8 cellular contexts compared by ENCODE assay signal in genomic region chr3:41202834-41203345, GRCh38. TPM values are rescaled to one million over a fixed set of nuclear protein-coding genes. Genes with fewer than 3 reads are reported as not detected.
DNase-seq lines count a peak whose midpoint lies in the region; ATAC-seq and TF ChIP-seq lines count a peak whose summit lies in the region.

No MANE protein-coding gene starts in this region.

- TF ChIP-seq CTCF in testis (IDR thresholded peaks at IDR 0.05) = peak in 1 of 3 experiments; percentile 17

- TF ChIP-seq POLR2A in testis (IDR thresholded peaks at IDR 0.05) = no peak

- intact Hi-C loops in testis (cut with DNase I; ENCODE audit: low total_unique reads) = no loop called here

- peaks cover 49% of the 10 kb centered on the region for H3K4me1 ChIP-seq in Karpas-422 (ENCODE audit: low read length)
- peaks cover 42% of the 10 kb centered on the region for H3K4me1 ChIP-seq in iPS-15b (ENCODE audit: control insufficient read depth, insufficient read depth, low read length)
- peaks cover 45% of the 10 kb centered on the region for H3K4me1 ChIP-seq in testis

- no peaks in the 10 kb centered on the region for H3K9me2 ChIP-seq in Karpas-422 (replicated peaks; ENCODE audit: insufficient read depth, low read length)

- peak overlapping the region; percentile 76 for H3K27ac Mint-ChIP-seq in activated T-cell treated with anti-CD3 and anti-CD28 coated beads, Interleukin-2, amount 50 U/mL, for 72 hours
- H3K27ac Mint-ChIP-seq in activated naive CD8-positive, alpha-beta T cell = no peak overlapping the region

- no peaks in the 10 kb centered on the region for H3K9me3 Mint-ChIP-seq in activated T-cell treated with anti-CD3 and anti-CD28 coated beads, Interleukin-2, amount 50 U/mL, for 72 hours
- H3K9me3 Mint-ChIP-seq in activated naive CD8-positive, alpha-beta T cell (ENCODE audit: low read depth) = no peaks in the 10 kb centered on the region

- ATAC-seq in activated T-cell treated with anti-CD3 and anti-CD28 coated beads, Interleukin-2, amount 50 U/mL, for 72 hours (replicated peaks in 1 of 2) = no peak
- ATAC-seq in GM21528 (IDR thresholded peaks at IDR 0.05; ENCODE audit: low FRiP score, unreplicated experiment) = no peak

- H3K4me2 ChIP-seq in Karpas-422 (ENCODE audit: low read depth, low read length, poor library complexity, severe bottlenecking) = peak overlapping the region; percentile 81

- H3K27me3 ChIP-seq in Karpas-422 (ENCODE audit: low read length) (no peaks in the 10 kb centered on the region), iPS-15b (ENCODE audit: control insufficient read depth, insufficient read depth, low read length) (peaks cover 1% of the 10 kb centered on the region), testis (no peaks in the 10 kb centered on the region)

- peaks cover 84% of the 10 kb centered on the region for H3K79me2 ChIP-seq in Karpas-422 (ENCODE audit: low read length)

- H3K27ac ChIP-seq in Karpas-422 (ENCODE audit: low read length) (no peak overlapping the region), testis (no peak overlapping the region)

- peaks cover 72% of the 10 kb centered on the region for H3K4me1 Mint-ChIP-seq in activated T-cell treated with anti-CD3 and anti-CD28 coated beads, Interleukin-2, amount 50 U/mL, for 72 hours (ENCODE audit: low read depth)
- H3K4me1 Mint-ChIP-seq in activated naive CD8-positive, alpha-beta T cell (ENCODE audit: low read depth) = peaks cover 73% of the 10 kb centered on the region

- H3K4me3 Mint-ChIP-seq in activated T-cell treated with anti-CD3 and anti-CD28 coated beads, Interleukin-2, amount 50 U/mL, for 72 hours = peak overlapping the region; percentile 85 to 90
- H3K4me3 Mint-ChIP-seq in activated naive CD8-positive, alpha-beta T cell = peak overlapping the region; percentile 99

- peaks cover 78% of the 10 kb centered on the region for H4K20me1 ChIP-seq in Karpas-422 (ENCODE audit: insufficient read depth, low read depth, low read length)

- H3K9ac ChIP-seq in Karpas-422 (ENCODE audit: low read length) (no peak overlapping the region), iPS-15b (ENCODE audit: low read depth, low read length) (no peak overlapping the region)

- no peaks in the 10 kb centered on the region for H3K27me3 Mint-ChIP-seq in activated T-cell treated with anti-CD3 and anti-CD28 coated beads, Interleukin-2, amount 50 U/mL, for 72 hours (ENCODE audit: low read depth)
- H3K27me3 Mint-ChIP-seq in activated naive CD8-positive, alpha-beta T cell = no peaks in the 10 kb centered on the region

- H2AFZ ChIP-seq in Karpas-422 (ENCODE audit: low read length) = no peak overlapping the region

- DNase-seq in activated T-cell treated with anti-CD3 and anti-CD28 coated beads, Interleukin-2, amount 50 U/mL, for 72 hours = no peak
- no peak for DNase-seq in activated T-cell treated with anti-CD3 and anti-CD28 coated beads, Interleukin-2, amount 50 U/mL, for 1 hour
- no peak for DNase-seq in Karpas-422
- DNase-seq in testis = peak; percentile 36
- DNase-seq in activated naive CD4-positive, alpha-beta T cell treated with anti-CD3 and anti-CD28 coated beads, Interleukin-2, amount 50 U/mL, for 16 hours = no peak

- H3K36me3 Mint-ChIP-seq in activated T-cell treated with anti-CD3 and anti-CD28 coated beads, Interleukin-2, amount 50 U/mL, for 72 hours (ENCODE audit: insufficient read depth in 2 of 2) = peaks cover 8% of the 10 kb centered on the region in 2 donors
- no peaks in the 10 kb centered on the region for H3K36me3 Mint-ChIP-seq in activated naive CD8-positive, alpha-beta T cell

- H3K36me3 ChIP-seq in Karpas-422 (ENCODE audit: insufficient read depth, low read length) (no peaks in the 10 kb centered on the region; the same call in 1 of the 2 replicates), iPS-15b (ENCODE audit: control insufficient read depth, insufficient read depth, low read length) (no peaks in the 10 kb centered on the region), testis (ENCODE audit: low read depth, missing control alignments) (no peaks in the 10 kb centered on the region)

- H3K9me3 ChIP-seq in Karpas-422 (ENCODE audit: low read length) (no peaks in the 10 kb centered on the region), iPS-15b (ENCODE audit: control insufficient read depth, insufficient read depth, low read length) (no peaks in the 10 kb centered on the region), testis (no peaks in the 10 kb centered on the region)

- H3K4me3 ChIP-seq in Karpas-422 (ENCODE audit: low read length) = peak overlapping the region; percentile 91; the same call in 1 of the 2 replicates
- H3K4me3 ChIP-seq in iPS-15b (ENCODE audit: low read depth, low read length) = peak overlapping the region; percentile 83
- H3K4me3 ChIP-seq in testis = no peak overlapping the region

RNA-seq across cellular contexts. Expression of gene CTNNB1, which starts 3.6 kb away (rescaled TPM):
- 100 to 1,000 TPM in 1 of 2 donors, 10 to 100 TPM in 1; 93.3 to 137 TPM for total RNA-seq in activated T-cell treated with anti-CD3 and anti-CD28 coated beads, Interleukin-2, amount 50 U/mL, for 72 hours
- 122 and 184 TPM in 2 replicates for total RNA-seq in Karpas-422 (2014; rRNA removed; shearing (Covaris generic); ENCODE audit: low replicate concordance)
- 100 to 1,000 TPM; 293 to 379 TPM for total RNA-seq in testis
- polyA plus RNA-seq in testis (ENCODE audit: insufficient read depth, low read depth, low replicate concordance) = 146 TPM

Comparison
In these comparisons a context has a peak if more than half of its experiments do, and no peak if none do; other contexts are left out.
1. H3K4me3 ChIP-seq: peak in Karpas-422 (single experiment) and iPS-15b (single experiment); none in testis (0 of 2).